15 cellular contexts compared by ENCODE assay signal in the genomic region with DNA sequence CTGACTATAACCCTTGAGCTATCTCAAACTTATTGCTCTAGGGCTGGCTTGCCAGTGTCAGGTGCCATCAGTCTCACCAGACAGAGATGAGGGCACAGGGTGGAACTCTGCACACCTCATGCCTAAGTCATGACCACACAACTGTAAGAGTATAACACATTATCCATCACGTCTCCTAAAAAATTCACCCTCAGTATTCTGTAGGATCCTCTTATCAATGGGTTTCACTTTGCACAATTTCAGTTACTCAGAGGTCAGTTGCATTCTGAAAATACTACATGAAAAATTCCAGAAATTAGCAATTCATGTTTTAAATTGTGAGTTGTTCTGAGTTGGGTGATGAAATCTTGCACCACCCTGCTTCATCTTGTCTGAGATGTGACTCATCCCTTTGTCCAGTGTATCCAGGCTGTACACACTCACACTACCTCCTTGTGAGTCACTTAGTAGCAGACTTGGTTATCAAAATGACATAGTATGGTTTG.
DNase-seq lines count a peak whose midpoint lies in the region; ATAC-seq, FAIRE-seq and TF ChIP-seq lines count a peak whose summit lies in the region.
"Had no signal": no experiment of that assay in that cellular context is flagged by ENCODE, and none has a peak within 500 bp of the region (broad histone marks: within the 10 kb centered on the region; RNA-seq: fewer than 3 reads in every experiment).

No MANE protein-coding gene starts in this region.

- no peaks in the 10 kb centered on the region for H3K36me3 Mint-ChIP-seq in activated CD4-positive, alpha-beta memory T cell treated with anti-CD3 and anti-CD28 coated beads for 36 hours
- H3K36me3 Mint-ChIP-seq: CD14-positive monocyte, memory B cell had no signal

- no TSS peak for BruUV-seq in A673 (replicated peaks; lab: Mats Ljungman, UMichigan)

- FAIRE-seq in RCC 7860 (lab: Jason Lieb, UNC): peak; percentile 93
- FAIRE-seq: GM18507 had no signal

- intact Hi-C loops in A673 (cut with micrococcal nuclease; ENCODE audit: unreplicated experiment): no loop called here
- intact Hi-C loops in activated CD4-positive, alpha-beta memory T cell treated with anti-CD3 and anti-CD28 coated beads for 36 hours (cut with micrococcal nuclease): no loop called here

- H3K27me3 ChIP-seq in A673 (replicated peaks; ENCODE audit: insufficient read depth, low read depth, low read length, poor library complexity): no peaks in the 10 kb centered on the region
- H3K27me3 ChIP-seq: SJSA1 had no signal

- no peaks in the 10 kb centered on the region for H3K36me3 ChIP-seq in A673 (ENCODE audit: insufficient read depth, low read length, poor library complexity, severe bottlenecking)
- H3K36me3 ChIP-seq: SJSA1 had no signal

- no peak overlapping the region for H3K4me3 Mint-ChIP-seq in activated CD4-positive, alpha-beta memory T cell treated with anti-CD3 and anti-CD28 coated beads for 36 hours
- H3K4me3 Mint-ChIP-seq: CD14-positive monocyte, memory B cell had no signal

- no peaks in the 10 kb centered on the region for H3K4me1 ChIP-seq in A673 (ENCODE audit: insufficient read depth, low read length, poor library complexity, severe bottlenecking)
- H3K4me1 ChIP-seq: SJSA1 had no signal

- CTCF ChIA-PET in A673 (lab: Charles Lee): no interaction called here
- CTCF ChIA-PET in activated CD4-positive, alpha-beta memory T cell treated with anti-CD3 and anti-CD28 coated beads for 36 hours (lab: Charles Lee): no interaction called here

- H3K27me3 Mint-ChIP-seq in activated CD4-positive, alpha-beta memory T cell treated with anti-CD3 and anti-CD28 coated beads for 36 hours: no peaks in the 10 kb centered on the region
- H3K27me3 Mint-ChIP-seq: memory B cell had no signal

- peak; percentile 99 for ATAC-seq in esophagus mucosa

- DNase-seq in A673 (ENCODE audit: low spot score) (peak; percentile 40), H4 (ENCODE audit: low spot score) (peak; percentile 87), RCC 7860 (ENCODE audit: low spot score) (peak; percentile 89), GM13976 (ENCODE audit: low spot score) (no peak), NCI-H1048 (lab: John Stamatoyannopoulos, UW) (no peak), globus pallidus (ENCODE audit: low spot score) (no peak)
- no peak for DNase-seq in activated CD4-positive, alpha-beta memory T cell treated with anti-CD3 and anti-CD28 coated beads for 36 hours
- DNase-seq: activated T-cell treated with anti-CD3 and anti-CD28 coated beads for 4 hours; effector CD8-positive, alpha-beta T cell; substantia nigra had no signal

- no peaks in the 10 kb centered on the region for H3K4me1 Mint-ChIP-seq in activated CD4-positive, alpha-beta memory T cell treated with anti-CD3 and anti-CD28 coated beads for 36 hours (ENCODE audit: low read depth)
- H3K4me1 Mint-ChIP-seq: CD14-positive monocyte, memory B cell had no signal

- peaks cover 14% of the 10 kb centered on the region for H3K9me3 Mint-ChIP-seq in activated CD4-positive, alpha-beta memory T cell treated with anti-CD3 and anti-CD28 coated beads for 36 hours
- H3K9me3 Mint-ChIP-seq: memory B cell had no signal

- no peak overlapping the region for H3K27ac ChIP-seq in A673 (ENCODE audit: low read depth, low read length, poor library complexity, severe bottlenecking)
- H3K27ac ChIP-seq: SJSA1 had no signal

- no peak overlapping the region for H3K27ac Mint-ChIP-seq in activated CD4-positive, alpha-beta memory T cell treated with anti-CD3 and anti-CD28 coated beads for 36 hours
- H3K27ac Mint-ChIP-seq: CD14-positive monocyte, memory B cell had no signal

- in situ Hi-C loops in GM13976 (cut with MboI; ENCODE audit: low sequenced_read_pairs, unreplicated experiment): no loop called here

- no peak overlapping the region for H3K4me3 ChIP-seq in A673 (ENCODE audit: low read depth, low read length, poor library complexity, severe bottlenecking)
- H3K4me3 ChIP-seq: SJSA1 had no signal

- TF ChIP-seq CTCF in A673 (conservative IDR thresholded peaks at IDR 0.05; ENCODE audit: low read depth, low read length) (no peak), GM13976 (IDR thresholded peaks at IDR 0.05; ENCODE audit: borderline replicate concordance, control extremely low read depth, extremely low read depth, insufficient read depth, missing control alignments) (no peak)

- no peaks in the 10 kb centered on the region for H3K9me3 ChIP-seq in A673 (ENCODE audit: low read depth, low read length, poor library complexity, severe bottlenecking)

- POLR2A ChIA-PET in A673 (lab: Charles Lee; ENCODE audit: low non-redundant PET): no interaction called here
- POLR2A ChIA-PET in activated CD4-positive, alpha-beta memory T cell treated with anti-CD3 and anti-CD28 coated beads for 36 hours (lab: Charles Lee): no interaction called here

Comparison
In these comparisons a context has a peak if more than half of its experiments do, and no peak if none do; other contexts are left out.
1. DNase-seq: peak in A673 (single experiment), H4 (single experiment) and RCC 7860 (single experiment); none in GM13976 (single experiment), NCI-H1048 (single experiment), globus pallidus (single experiment) and activated CD4-positive, alpha-beta memory T cell treated with anti-CD3 and anti-CD28 coated beads for 36 hours (single experiment).